Comparison of ENCODE assay signal across 9 cellular contexts in the genomic region with DNA sequence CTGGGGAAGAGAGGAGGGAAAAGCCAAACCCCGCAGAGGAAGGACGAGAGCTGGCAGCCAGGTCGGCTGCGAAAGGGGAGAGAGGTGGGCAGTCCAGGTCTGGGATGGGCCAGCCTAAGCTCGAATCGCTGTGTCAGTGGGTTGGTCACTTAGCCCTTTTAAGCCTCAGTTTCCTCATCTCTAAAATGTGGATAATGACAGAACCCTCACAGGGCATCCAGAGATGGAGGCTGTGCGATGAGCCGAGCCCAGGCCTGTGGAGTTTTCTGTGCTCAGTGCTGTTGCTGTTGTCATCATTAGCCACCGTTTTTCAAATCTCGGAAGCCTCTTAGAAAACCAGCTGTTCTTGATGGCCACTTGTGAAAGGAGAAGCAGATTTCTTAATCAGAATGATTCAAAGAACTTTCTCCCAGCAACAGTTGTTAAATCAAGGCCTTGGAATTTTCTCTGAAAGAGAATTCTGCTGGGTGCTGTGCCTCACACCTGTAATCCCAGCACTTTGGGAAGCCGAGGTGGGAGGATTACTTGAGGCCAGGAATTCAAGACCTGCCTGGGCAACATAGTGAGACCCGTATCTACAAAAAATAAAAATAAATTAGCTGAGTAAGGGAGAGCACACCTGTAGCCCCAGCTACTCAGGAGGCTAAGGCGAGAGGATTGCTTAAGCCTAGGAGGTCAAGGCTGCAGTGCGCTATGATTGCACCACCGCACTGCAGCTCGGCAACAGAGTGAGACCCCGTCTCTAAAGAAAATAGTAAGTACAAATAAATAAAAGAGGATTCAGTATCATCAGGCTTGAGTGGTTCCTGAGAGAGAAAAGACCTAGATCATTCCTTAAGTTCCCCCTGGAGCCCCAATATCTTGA. TPM values are rescaled to one million over a fixed set of nuclear protein-coding genes. Genes with fewer than 3 reads are reported as not detected.
A peak's percentile ranks its signal among the peaks of the same experiment; 100 is the strongest.
DNase-seq lines count a peak whose midpoint lies in the region; ATAC-seq and TF ChIP-seq lines count a peak whose summit lies in the region.
"Had no signal": no experiment of that assay in that cellular context is flagged by ENCODE, and none has a peak within 500 bp of the region (broad histone marks: within the 10 kb centered on the region; RNA-seq: fewer than 3 reads in every experiment).

No MANE protein-coding gene starts in this region.

- H3K9me3 Mint-ChIP-seq in stimulated activated naive CD8-positive, alpha-beta T cell treated with anti-CD3 and anti-CD28 coated beads, Interleukin-15, Interleukin-2, amounts not matched to agents 100 ng/mL and 50 ng/mL, for 24 hours, result no peaks in the 10 kb centered on the region
- H3K9me3 Mint-ChIP-seq in dendritic cell treated with granulocyte-macrophage colony-stimulating factor and Interleukin-4, amounts not matched to agents 40 ng/mL and 50 ng/mL, for 4 days, result no peaks in the 10 kb centered on the region
- no peaks in the 10 kb centered on the region for H3K9me3 Mint-ChIP-seq in naive thymus-derived CD8-positive, alpha-beta T cell
- H3K9me3 Mint-ChIP-seq in HFFc6, result no peaks in the 10 kb centered on the region

- peaks cover 12% of the 10 kb centered on the region for H3K27me3 Mint-ChIP-seq in stimulated activated naive CD8-positive, alpha-beta T cell treated with anti-CD3 and anti-CD28 coated beads, Interleukin-15, Interleukin-2, amounts not matched to agents 100 ng/mL and 50 ng/mL, for 24 hours
- peaks cover 52% of the 10 kb centered on the region for H3K27me3 Mint-ChIP-seq in dendritic cell treated with granulocyte-macrophage colony-stimulating factor and Interleukin-4, amounts not matched to agents 40 ng/mL and 50 ng/mL, for 4 days
- peaks cover 0 to 13% (median 2%) of the 10 kb centered on the region in 5 donors for H3K27me3 Mint-ChIP-seq in naive thymus-derived CD8-positive, alpha-beta T cell
- H3K27me3 Mint-ChIP-seq in HFFc6 (ENCODE audit: insufficient read depth), result peaks cover 21% of the 10 kb centered on the region

- peak overlapping the region; percentile 89 for H3K27ac Mint-ChIP-seq in stimulated activated naive CD8-positive, alpha-beta T cell treated with anti-CD3 and anti-CD28 coated beads, Interleukin-15, Interleukin-2, amounts not matched to agents 100 ng/mL and 50 ng/mL, for 24 hours
- H3K27ac Mint-ChIP-seq in dendritic cell treated with granulocyte-macrophage colony-stimulating factor and Interleukin-4, amounts not matched to agents 40 ng/mL and 50 ng/mL, for 4 days, result peak overlapping the region; percentile 5
- H3K27ac Mint-ChIP-seq in naive thymus-derived CD8-positive, alpha-beta T cell, result peak overlapping the region in 9 of 10 donors; percentile 90 to 98 (median 94)
- H3K27ac Mint-ChIP-seq in HFFc6, result no peak overlapping the region

- H3K4me3 Mint-ChIP-seq in stimulated activated naive CD8-positive, alpha-beta T cell treated with anti-CD3 and anti-CD28 coated beads, Interleukin-15, Interleukin-2, amounts not matched to agents 100 ng/mL and 50 ng/mL, for 24 hours, result peak overlapping the region; percentile 78
- peak overlapping the region; percentile 69 for H3K4me3 Mint-ChIP-seq in dendritic cell treated with granulocyte-macrophage colony-stimulating factor and Interleukin-4, amounts not matched to agents 40 ng/mL and 50 ng/mL, for 4 days
- H3K4me3 Mint-ChIP-seq in naive thymus-derived CD8-positive, alpha-beta T cell, result peak overlapping the region; percentile 87 to 98 (median 93)
- no peak overlapping the region; the same call in 1 of the 2 replicates for H3K4me3 Mint-ChIP-seq in HFFc6

- no peak for DNase-seq in stimulated activated naive CD8-positive, alpha-beta T cell treated with anti-CD3 and anti-CD28 coated beads, Interleukin-15, Interleukin-2, amounts not matched to agents 100 U/mL and 50 U/mL, for 24 hours
- no peak for DNase-seq in naive thymus-derived CD8-positive, alpha-beta T cell
- DNase-seq in NCI-H1436 treated with DMSO at 0.1 percent for 48 hours (lab: John Stamatoyannopoulos, UW) (no peak), HFFc6 (no peak), cerebellar nuclear complex (lab: John Stamatoyannopoulos, UW) (no peak), omental fat pad (ENCODE audit: low spot score) (no peak)
- DNase-seq: NCI-H510A had no signal

- TF ChIP-seq CTCF in HFFc6 (IDR thresholded peaks at IDR 0.05) (no peak), omental fat pad (IDR thresholded peaks at IDR 0.05) (no peak)

- ATAC-seq in stimulated activated naive CD8-positive, alpha-beta T cell treated with anti-CD3 and anti-CD28 coated beads, Interleukin-15, Interleukin-2, amounts not matched to agents 100 U/mL and 50 U/mL, for 24 hours, result no peak
- no peak for ATAC-seq in naive thymus-derived CD8-positive, alpha-beta T cell
- ATAC-seq in omental fat pad (ENCODE audit: low FRiP score), result no peak

- H3K4me1 Mint-ChIP-seq in stimulated activated naive CD8-positive, alpha-beta T cell treated with anti-CD3 and anti-CD28 coated beads, Interleukin-15, Interleukin-2, amounts not matched to agents 100 ng/mL and 50 ng/mL, for 24 hours (ENCODE audit: low read depth), result peaks cover 6% of the 10 kb centered on the region
- H3K4me1 Mint-ChIP-seq in dendritic cell treated with granulocyte-macrophage colony-stimulating factor and Interleukin-4, amounts not matched to agents 40 ng/mL and 50 ng/mL, for 4 days (ENCODE audit: low read depth), result peaks cover 8% of the 10 kb centered on the region
- H3K4me1 Mint-ChIP-seq in naive thymus-derived CD8-positive, alpha-beta T cell, result peaks cover 4 to 11% (median 7%) of the 10 kb centered on the region in 4 donors
- H3K4me1 Mint-ChIP-seq in HFFc6 (ENCODE audit: low read depth), result peaks cover 5% of the 10 kb centered on the region; the same call in 1 of the 2 replicates

- POLR2A ChIA-PET in naive thymus-derived CD8-positive, alpha-beta T cell (lab: Charles Lee), result interaction anchor here (0.8 kb wide), 1 partner anchor 59 kb away, joined by 3 read pairs; no protein-coding TSS in a partner anchor

- intact Hi-C loops in dendritic cell treated with granulocyte-macrophage colony-stimulating factor and Interleukin-4, amounts not matched to agents 40 ng/mL and 50 ng/mL, for 4 days (cut with micrococcal nuclease), result no loop called here

- no peaks in the 10 kb centered on the region for H3K36me3 Mint-ChIP-seq in stimulated activated naive CD8-positive, alpha-beta T cell treated with anti-CD3 and anti-CD28 coated beads, Interleukin-15, Interleukin-2, amounts not matched to agents 100 ng/mL and 50 ng/mL, for 24 hours (ENCODE audit: low read depth)
- no peaks in the 10 kb centered on the region for H3K36me3 Mint-ChIP-seq in dendritic cell treated with granulocyte-macrophage colony-stimulating factor and Interleukin-4, amounts not matched to agents 40 ng/mL and 50 ng/mL, for 4 days (ENCODE audit: low read depth)
- H3K36me3 Mint-ChIP-seq in naive thymus-derived CD8-positive, alpha-beta T cell, result no peaks in the 10 kb centered on the region
- H3K36me3 Mint-ChIP-seq in HFFc6 (ENCODE audit: low read depth), result no peaks in the 10 kb centered on the region

RNA-seq across cellular contexts. Expression of a gene that starts 46.3 kb away (rescaled TPM):
- total RNA-seq in naive thymus-derived CD8-positive, alpha-beta T cell, result 100 to 1,000 TPM; 109 to 110 TPM
- 10 to 100 TPM; 39.9 to 50.5 (median 44.7) TPM for polyA plus RNA-seq in naive thymus-derived CD8-positive, alpha-beta T cell
- total RNA-seq in HFFc6 (2021; fragmentation: NEBNext Ultra II Directional; extraction: Animal tissue kit (Norgen Biotek cat#: 25700)), result 10 to 100 TPM; 46.2 to 53.2 (median 51.6) TPM
- total RNA-seq in omental fat pad, result 10 to 100 TPM; 44.6 to 71.0 (median 60.0) TPM
